ENCODE assay signal across 26 cellular contexts in the genomic region with DNA sequence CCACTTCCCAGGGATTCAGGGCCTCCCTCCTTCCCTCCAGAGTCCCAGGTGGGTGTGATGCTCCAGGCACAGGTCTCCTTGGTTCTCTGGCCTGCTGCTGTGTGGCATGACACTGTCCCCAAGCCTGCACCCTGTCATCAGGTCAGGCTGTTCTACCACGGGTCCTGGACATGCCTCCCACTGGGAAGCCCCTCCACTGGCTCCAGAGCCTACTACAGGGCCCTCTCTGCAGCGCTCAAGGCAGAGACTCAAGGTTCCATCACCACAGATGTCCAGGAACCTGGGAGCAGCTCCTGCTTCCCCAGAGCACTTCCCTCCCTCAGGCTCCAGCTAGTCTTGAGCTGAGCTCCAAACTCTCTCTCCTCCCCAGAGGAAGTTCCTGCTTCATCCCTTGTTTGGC.
"Had no signal": no experiment of that assay in that cellular context is flagged by ENCODE, and none has a peak within 500 bp of the region (broad histone marks: within the 10 kb centered on the region; RNA-seq: fewer than 3 reads in every experiment).

No MANE protein-coding gene starts in this region.

- H3K36me3 Mint-ChIP-seq: activated CD4-positive, alpha-beta memory T cell treated with anti-CD3 and anti-CD28 coated beads for 36 hours; activated naive CD8-positive, alpha-beta T cell treated with anti-CD3 and anti-CD28 coated beads for 36 hours had no signal

- H3K27ac Mint-ChIP-seq: activated CD4-positive, alpha-beta memory T cell treated with anti-CD3 and anti-CD28 coated beads for 36 hours; activated CD4-positive, alpha-beta T cell treated with anti-CD3 and anti-CD28 coated beads, Interleukin-2, amount 10 ng/mL, durations not matched to agents 24 days and 14 days; activated naive CD4-positive, alpha-beta T cell treated with anti-CD3 and anti-CD28 coated beads for 36 hours; activated naive CD8-positive, alpha-beta T cell treated with anti-CD3 and anti-CD28 coated beads for 36 hours; nephron progenitor cell had no signal

- H3K4me1 ChIP-seq: adrenal gland, body of pancreas, colonic mucosa, gastrocnemius medialis, left lung, lower lobe of right lung, parathyroid adenoma, right atrium auricular region, spleen, tibial nerve had no signal

- DNase-seq: activated CD4-positive, alpha-beta memory T cell treated with anti-CD3 and anti-CD28 coated beads for 36 hours; activated CD4-positive, alpha-beta T cell treated with anti-CD3 and anti-CD28 coated beads, Interleukin-2, amount 10 ng/mL, durations not matched to agents 24 days and 14 days; activated CD4-positive, CD25-positive, alpha-beta regulatory T cell treated with anti-CD3 and anti-CD28 coated beads, Interleukin-2, amount 50 U/mL, for 72 hours; activated CD8-positive, alpha-beta memory T cell treated with anti-CD3 and anti-CD28 coated beads, Interleukin-2, amount 50 U/mL, for 4 hours; activated naive CD4-positive, alpha-beta T cell treated with anti-CD3 and anti-CD28 coated beads for 36 hours; activated naive CD8-positive, alpha-beta T cell treated with anti-CD3 and anti-CD28 coated beads for 36 hours; activated T-cell treated with anti-CD3 and anti-CD28 coated beads, Interleukin-2, amount 50 U/mL, for 48 hours; body of pancreas; colonic mucosa; effector memory CD4-positive, alpha-beta T cell; erythroblast; gastrocnemius medialis; glutamatergic neuron; left lung; lower lobe of right lung; mesenchymal stem cell; nephron progenitor cell; spleen; stimulated activated naive CD4-positive, alpha-beta T cell; T-helper 9 cell had no signal

- H3K36me3 ChIP-seq: adrenal gland, colonic mucosa, gastrocnemius medialis, left lung, lower lobe of right lung, right atrium auricular region, spleen, tibial nerve had no signal

- H3K4me1 Mint-ChIP-seq: activated CD4-positive, alpha-beta T cell treated with anti-CD3 and anti-CD28 coated beads, Interleukin-2, amount 10 ng/mL, durations not matched to agents 24 days and 14 days; activated naive CD8-positive, alpha-beta T cell treated with anti-CD3 and anti-CD28 coated beads for 36 hours; nephron progenitor cell had no signal

- H3K27ac ChIP-seq: adrenal gland, body of pancreas, colonic mucosa, dorsolateral prefrontal cortex, gastrocnemius medialis, hepatocyte, left lung, lower lobe of right lung, parathyroid adenoma, right atrium auricular region, spleen, tibial nerve had no signal

- ATAC-seq: body of pancreas, gastrocnemius medialis, left lung, lower lobe of right lung had no signal

- H3K9me3 ChIP-seq: colonic mucosa, gastrocnemius medialis had no signal

- H3K27me3 ChIP-seq: adrenal gland, body of pancreas, colonic mucosa, dorsolateral prefrontal cortex, gastrocnemius medialis, hepatocyte, right atrium auricular region, tibial nerve had no signal

- H3K4me3 Mint-ChIP-seq: activated CD4-positive, alpha-beta memory T cell treated with anti-CD3 and anti-CD28 coated beads for 36 hours; activated CD4-positive, alpha-beta T cell treated with anti-CD3 and anti-CD28 coated beads, Interleukin-2, amount 10 ng/mL, durations not matched to agents 24 days and 14 days; activated naive CD4-positive, alpha-beta T cell treated with anti-CD3 and anti-CD28 coated beads for 36 hours; activated naive CD8-positive, alpha-beta T cell treated with anti-CD3 and anti-CD28 coated beads for 36 hours; nephron progenitor cell had no signal

- H3K4me3 ChIP-seq: adrenal gland, body of pancreas, colonic mucosa, dorsolateral prefrontal cortex, gastrocnemius medialis, hepatocyte, left lung, lower lobe of right lung, right atrium auricular region, spleen, tibial nerve had no signal
